1 cellular context compared by ENCODE assay signal in the genomic region with DNA sequence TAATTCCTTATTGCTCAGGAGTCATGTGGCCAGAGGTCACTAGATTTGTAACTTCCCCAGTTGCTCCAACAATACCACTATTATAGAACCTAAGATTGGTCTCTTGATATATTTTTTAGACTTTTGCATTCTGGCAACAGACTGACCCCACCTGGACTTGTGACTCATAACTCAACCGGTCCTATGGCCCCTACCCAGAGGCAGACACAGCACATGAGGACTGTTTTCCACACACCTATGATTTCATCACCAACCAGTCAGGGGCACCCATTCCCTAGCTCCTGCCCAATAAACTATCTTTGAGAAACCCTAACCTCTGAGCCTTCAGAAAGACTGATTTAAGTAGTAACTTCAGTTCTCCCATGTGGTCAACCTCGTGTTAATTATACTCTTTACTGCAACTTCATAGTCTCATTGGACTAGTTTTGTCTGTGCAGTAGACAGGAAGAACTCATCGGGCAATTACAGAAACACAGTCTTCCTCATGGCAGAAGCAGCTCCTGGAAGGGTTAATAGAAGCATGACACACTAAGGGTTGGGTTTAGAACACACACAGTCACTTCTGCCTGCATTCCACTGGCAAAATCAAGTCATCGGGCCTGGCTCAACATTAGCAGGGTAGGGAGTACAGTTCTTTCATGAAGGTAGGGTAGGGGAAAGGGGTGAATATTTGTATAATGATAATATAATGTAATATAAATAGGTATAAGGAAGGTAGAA.
TF ChIP-seq lines count a peak whose summit lies in the region.

No MANE protein-coding gene starts in this region.

TF ChIP-seq in SK-N-SH treated with all-trans-retinoic acid at 6 μM for 48 hours, 23 proteins besides CTCF, POLR2A, EP300 and RAD21 (continued from another document):
- TF ChIP-seq CSRNP3 (CRISPR knock-in tag; IDR thresholded peaks at IDR 0.05): no peak
